ENCODE assay signal across 13 cellular contexts in genomic region chr5:127519527-127519926, GRCh38. TPM values are rescaled to one million over a fixed set of nuclear protein-coding genes. Genes with fewer than 3 reads are reported as not detected.
DNase-seq lines count a peak whose midpoint lies in the region; ATAC-seq and TF ChIP-seq lines count a peak whose summit lies in the region.
"Had no signal": no experiment of that assay in that cellular context is flagged by ENCODE, and none has a peak within 500 bp of the region (broad histone marks: within the 10 kb centered on the region; RNA-seq: fewer than 3 reads in every experiment).

No MANE protein-coding gene starts in this region.

- no peak overlapping the region for H2AFZ ChIP-seq in mesenchymal stem cell (ENCODE audit: low read depth, low read length)

- peaks cover 12 to 51% of the 10 kb centered on the region in 2 experiments for H3K36me3 ChIP-seq in mesenchymal stem cell (ENCODE audit: control insufficient read depth in 1 of 2, insufficient read depth in 2 of 2, low read depth in 1 of 2, low read length in 2 of 2)

- no peak overlapping the region for H2BK5ac ChIP-seq in mesenchymal stem cell (ENCODE audit: low read depth, low read length, poor library complexity, severe bottlenecking)

- peak overlapping the region; percentile 99 for H3K9ac ChIP-seq in mesenchymal stem cell (ENCODE audit: low read length)

- H4K91ac ChIP-seq in mesenchymal stem cell (ENCODE audit: low read length), result no peak overlapping the region

- H4K8ac ChIP-seq in mesenchymal stem cell (ENCODE audit: low read length), result no peak overlapping the region

- H3K4me2 ChIP-seq in mesenchymal stem cell (ENCODE audit: low read length, poor library complexity, severe bottlenecking), result peak overlapping the region; percentile 70

- peaks cover 22% of the 10 kb centered on the region for H3K4me1 Mint-ChIP-seq in activated naive CD8-positive, alpha-beta T cell treated with anti-CD3 and anti-CD28 coated beads, Interleukin-2, amount 10 ng/mL, durations not matched to agents 7 days and 5 days

- no peaks in the 10 kb centered on the region for H3K27me3 ChIP-seq in mesenchymal stem cell (ENCODE audit: control insufficient read depth in 1 of 2, insufficient read depth in 1 of 2, low read length in 2 of 2)
- H3K27me3 ChIP-seq: cardiac muscle cell, sigmoid colon had no signal

- H3K4me3 ChIP-seq in AG09309 (ENCODE audit: control insufficient read depth, low read depth, low read length), result peak overlapping the region; percentile 99
- peak overlapping the region in 1 of 2 experiments; percentile 98 for H3K4me3 ChIP-seq in mesenchymal stem cell (ENCODE audit: insufficient read depth in 1 of 2, low read depth in 1 of 2, low read length in 2 of 2)

- ATAC-seq in activated naive CD8-positive, alpha-beta T cell treated with anti-CD3 and anti-CD28 coated beads, Interleukin-2, amount 10 ng/mL, durations not matched to agents 7 days and 5 days (ENCODE audit: low read depth), result no peak
- ATAC-seq in GM19463 (IDR thresholded peaks at IDR 0.05; ENCODE audit: unreplicated experiment), result no peak
- no peak for ATAC-seq in HG02763 (IDR thresholded peaks at IDR 0.05; ENCODE audit: unreplicated experiment)
- ATAC-seq: lower lobe of right lung, Right ventricle myocardium inferior had no signal

- no peak overlapping the region for H3K18ac ChIP-seq in mesenchymal stem cell (ENCODE audit: low read depth in 1 of 2, low read length in 2 of 2)

- no peaks in the 10 kb centered on the region for H3K27me3 Mint-ChIP-seq in activated naive CD8-positive, alpha-beta T cell treated with anti-CD3 and anti-CD28 coated beads, Interleukin-2, amount 10 ng/mL, durations not matched to agents 7 days and 5 days

- H3K9me3 Mint-ChIP-seq in activated naive CD8-positive, alpha-beta T cell treated with anti-CD3 and anti-CD28 coated beads, Interleukin-2, amount 10 ng/mL, durations not matched to agents 7 days and 5 days, result peaks cover 10% of the 10 kb centered on the region

- no peak overlapping the region for H2BK15ac ChIP-seq in mesenchymal stem cell (ENCODE audit: low read depth, poor library complexity, severe bottlenecking)

- H3K79me1 ChIP-seq in mesenchymal stem cell (replicated peaks; ENCODE audit: low read length, poor library complexity, severe bottlenecking), result peaks cover 2% of the 10 kb centered on the region

- TF ChIP-seq CTCF in AG09309 (IDR thresholded peaks at IDR 0.05; ENCODE audit: control insufficient read depth, insufficient read depth, low read depth, low read length, missing control alignments), result no peak

- H3K4me3 Mint-ChIP-seq in activated naive CD8-positive, alpha-beta T cell treated with anti-CD3 and anti-CD28 coated beads, Interleukin-2, amount 10 ng/mL, durations not matched to agents 7 days and 5 days, result peak overlapping the region; percentile 1

- H2AK5ac ChIP-seq in mesenchymal stem cell (ENCODE audit: low read length, severe bottlenecking), result no peak overlapping the region

- H3K14ac ChIP-seq in mesenchymal stem cell (ENCODE audit: low read length in 2 of 2), result no peak overlapping the region

- H3K27ac Mint-ChIP-seq in activated naive CD8-positive, alpha-beta T cell treated with anti-CD3 and anti-CD28 coated beads, Interleukin-2, amount 10 ng/mL, durations not matched to agents 7 days and 5 days, result no peak overlapping the region

- H3K23ac ChIP-seq in mesenchymal stem cell (ENCODE audit: low read length in 2 of 2), result no peak overlapping the region

- H3K4ac ChIP-seq in mesenchymal stem cell (ENCODE audit: low read depth in 1 of 2, low read length in 2 of 2), result no peak overlapping the region

- no peak overlapping the region for H3K27ac ChIP-seq in mesenchymal stem cell (ENCODE audit: low read length, poor library complexity, severe bottlenecking)
- H3K27ac ChIP-seq: cardiac muscle cell, lower lobe of right lung, sigmoid colon had no signal

- peaks cover 2% of the 10 kb centered on the region for H3K4me1 ChIP-seq in mesenchymal stem cell (ENCODE audit: control insufficient read depth, insufficient read depth, low read depth, low read length)

- peaks cover 5% of the 10 kb centered on the region for H3K9me3 ChIP-seq in mesenchymal stem cell (ENCODE audit: control insufficient read depth, low read length)

- H2BK12ac ChIP-seq in mesenchymal stem cell (ENCODE audit: low read length in 2 of 2), result no peak overlapping the region

- no peak overlapping the region for H2BK120ac ChIP-seq in mesenchymal stem cell (ENCODE audit: low read depth, low read length)

- no peak for DNase-seq in AG09309 (ENCODE audit: low read depth)
- DNase-seq in EL, result peak; percentile 4
- DNase-seq in activated naive CD8-positive, alpha-beta T cell treated with anti-CD3 and anti-CD28 coated beads, Interleukin-2, amount 10 ng/mL, durations not matched to agents 7 days and 5 days, result no peak
- DNase-seq in mesenchymal stem cell, result peak; percentile 56
- no peak for DNase-seq in activated CD4-positive, CD25-positive, alpha-beta regulatory T cell (lab: John Stamatoyannopoulos, UW)
- DNase-seq in NCI-H345 (lab: John Stamatoyannopoulos, UW), result no peak
- DNase-seq: lower lobe of right lung, NCI-H2171, sigmoid colon had no signal

- H3K36me3 Mint-ChIP-seq in activated naive CD8-positive, alpha-beta T cell treated with anti-CD3 and anti-CD28 coated beads, Interleukin-2, amount 10 ng/mL, durations not matched to agents 7 days and 5 days, result peaks cover 36% of the 10 kb centered on the region

- POLR2A ChIA-PET in activated naive CD8-positive, alpha-beta T cell treated with anti-CD3 and anti-CD28 coated beads, Interleukin-2, amount 10 ng/mL, durations not matched to agents 7 days and 5 days (lab: Charles Lee), result no interaction called here

- WGBS in mesenchymal stem cell, result 90% methylated on average over 4 of the region's 4 CpGs

RNA-seq across cellular contexts. Expression of gene PRRC1, which starts 2.1 kb away (rescaled TPM):
- total RNA-seq in activated naive CD8-positive, alpha-beta T cell treated with anti-CD3 and anti-CD28 coated beads, Interleukin-2, amount 10 ng/mL, durations not matched to agents 7 days and 5 days, result 10 to 100 TPM; 37.9 to 41.0 TPM
- 101 TPM for polyA plus RNA-seq in mesenchymal stem cell (2013, experiment 1 of 2)
- 97.5 TPM for polyA plus RNA-seq in mesenchymal stem cell (2013, experiment 2 of 2)

Comparison
In these comparisons a context has a peak if more than half of its experiments do, and no peak if none do; other contexts are left out.
1. DNase-seq: peak in EL (single experiment) and mesenchymal stem cell (single experiment); none in AG09309 (single experiment), activated naive CD8-positive, alpha-beta T cell treated with anti-CD3 and anti-CD28 coated beads, Interleukin-2, amount 10 ng/mL, durations not matched to agents 7 days and 5 days (single experiment), activated CD4-positive, CD25-positive, alpha-beta regulatory T cell (0 of 4) and NCI-H345 (single experiment).